Comparison of ENCODE assay signal across 8 cellular contexts in the genomic region with DNA sequence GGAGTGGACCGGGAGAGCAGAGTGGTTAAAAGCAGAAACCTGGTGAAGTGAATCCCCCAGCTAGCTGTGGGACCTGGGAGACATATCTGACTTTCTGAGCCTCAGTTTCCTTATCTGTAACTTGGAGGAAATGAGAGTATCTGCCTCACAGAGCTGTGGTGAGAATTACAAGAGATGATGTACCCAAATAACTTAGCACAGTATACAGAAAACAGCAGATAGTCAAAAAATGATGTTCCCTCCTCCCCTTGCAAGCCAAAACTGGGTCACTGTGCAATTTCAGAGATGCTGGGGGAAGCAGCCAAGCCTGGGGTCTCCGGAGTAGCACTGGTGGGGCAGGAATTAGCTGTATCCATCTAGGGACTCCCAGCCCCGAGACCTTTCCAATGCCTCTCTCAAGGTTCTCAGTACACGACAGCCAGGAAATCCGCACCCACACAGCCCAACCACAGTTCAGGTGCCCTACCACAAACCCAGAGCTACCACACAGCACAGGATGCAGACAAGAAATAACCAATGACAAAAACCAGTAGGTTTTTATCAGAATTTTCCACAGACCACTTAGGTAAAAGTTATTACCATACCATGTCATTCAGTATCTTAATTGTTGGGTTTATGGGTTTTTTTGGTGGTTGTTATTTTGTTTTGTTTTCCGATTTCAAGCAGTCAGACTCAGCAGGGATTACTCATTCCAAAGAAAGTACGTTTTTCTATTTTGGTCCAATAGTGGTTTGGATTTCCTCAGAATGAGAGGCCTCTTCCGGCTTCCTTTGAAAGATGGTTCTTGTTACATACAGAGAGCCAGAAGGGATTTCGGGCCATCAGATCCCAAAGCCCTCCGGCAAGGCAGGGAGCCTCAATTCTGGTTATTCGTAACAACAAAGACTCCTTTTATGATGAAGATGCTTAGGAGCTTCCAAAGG. TPM values are rescaled to one million over a fixed set of nuclear protein-coding genes. Genes with fewer than 3 reads are reported as not detected.
A peak's percentile ranks its signal among the peaks of the same experiment; 100 is the strongest.
DNase-seq lines count a peak whose midpoint lies in the region; ATAC-seq, FAIRE-seq and TF ChIP-seq lines count a peak whose summit lies in the region.

No MANE protein-coding gene starts in this region.

- peak; percentile 15 to 41 (median 19) for DNase-seq in activated CD4-positive, CD25-positive, alpha-beta regulatory T cell (lab: John Stamatoyannopoulos, UW)
- DNase-seq in brain microvascular endothelial cell (peak; percentile 43), NCI-H2107 treated with DMSO at 0.1 percent for 48 hours (lab: John Stamatoyannopoulos, UW; ENCODE audit: unreplicated experiment) (no peak), dermis blood vessel endothelial cell (no peak), upper lobe of right lung (no peak), D721Med (ENCODE audit: insufficient read length, low spot score) (no peak)
- DNase-seq in stimulated activated CD8-positive, alpha-beta memory T cell treated with anti-CD3 and anti-CD28 coated beads, Interleukin-4, amount 100 ng/mL, for 24 hours (ENCODE audit: low read depth), result peak; percentile 60

- no peak overlapping the region for H3K27ac ChIP-seq in brain microvascular endothelial cell
- H3K27ac ChIP-seq in upper lobe of right lung, result no peak overlapping the region

- TF ChIP-seq CTCF in brain microvascular endothelial cell (IDR thresholded peaks at IDR 0.05; ENCODE audit: low read depth, low read length, missing control alignments), result no peak
- no peak for TF ChIP-seq CTCF in upper lobe of right lung (IDR thresholded peaks at IDR 0.05)
- TF ChIP-seq CTCF in D721Med (IDR thresholded peaks at IDR 0.05; ENCODE audit: insufficient read depth, missing control alignments), result no peak

- no peak for FAIRE-seq in D721Med (lab: Jason Lieb, UNC)

- H3K4me3 ChIP-seq in brain microvascular endothelial cell (ENCODE audit: low read depth, low read length) (no peak overlapping the region), upper lobe of right lung (no peak overlapping the region)

- H3K36me3 ChIP-seq in brain microvascular endothelial cell (replicated peaks) (no peaks in the 10 kb centered on the region), upper lobe of right lung (no peaks in the 10 kb centered on the region)

- in situ Hi-C loops in brain microvascular endothelial cell (cut with HindIII; ENCODE audit: low pct_ligation_motif_present, low sequenced_read_pairs), result no loop called here

- ATAC-seq in HG02610 (IDR thresholded peaks at IDR 0.05; ENCODE audit: unreplicated experiment) (peak; percentile 48), upper lobe of right lung (no peak)

- intact Hi-C loops in upper lobe of right lung (cut with DNase I), result no loop called here

- H3K27me3 ChIP-seq in brain microvascular endothelial cell (replicated peaks) (no peaks in the 10 kb centered on the region), upper lobe of right lung (peaks cover 42% of the 10 kb centered on the region)

- H3K9me3 ChIP-seq in upper lobe of right lung, result peaks cover 11% of the 10 kb centered on the region

- H3K4me1 ChIP-seq in upper lobe of right lung, result peaks cover 3% of the 10 kb centered on the region

RNA-seq across cellular contexts. Expression of a gene that starts 4.9 kb away (rescaled TPM):
- total RNA-seq in dermis blood vessel endothelial cell (0.05 TPM in 1 of 2 replicates, not detected in the other), upper lobe of right lung (8.2 TPM)

Comparison
In these comparisons a context has a peak if more than half of its experiments do, and no peak if none do; other contexts are left out.
1. DNase-seq: peak in activated CD4-positive, CD25-positive, alpha-beta regulatory T cell (4 of 4), brain microvascular endothelial cell (single experiment) and stimulated activated CD8-positive, alpha-beta memory T cell treated with anti-CD3 and anti-CD28 coated beads, Interleukin-4, amount 100 ng/mL, for 24 hours (single experiment); none in NCI-H2107 treated with DMSO at 0.1 percent for 48 hours (single experiment), dermis blood vessel endothelial cell (single experiment), upper lobe of right lung (single experiment) and D721Med (single experiment).